Comparison of ENCODE assay signal across 15 cellular contexts in genomic region chr2:59184281-59185020, GRCh38.
A peak's percentile ranks its signal among the peaks of the same experiment; 100 is the strongest.
DNase-seq lines count a peak whose midpoint lies in the region; ATAC-seq, FAIRE-seq and TF ChIP-seq lines count a peak whose summit lies in the region.
"Had no signal": no experiment of that assay in that cellular context is flagged by ENCODE, and none has a peak within 500 bp of the region (broad histone marks: within the 10 kb centered on the region; RNA-seq: fewer than 3 reads in every experiment).

No MANE protein-coding gene starts in this region.

- no peak overlapping the region for H3K4me3 Mint-ChIP-seq in chondrocyte (ENCODE audit: unreplicated experiment)
- no peak overlapping the region for H3K4me3 Mint-ChIP-seq in T-cell
- H3K4me3 Mint-ChIP-seq: dendritic cell treated with granulocyte-macrophage colony-stimulating factor and Interleukin-4, amounts not matched to agents 40 ng/mL and 50 ng/mL, for 4 days had no signal

- H3K27me3 Mint-ChIP-seq in chondrocyte (ENCODE audit: low read depth), result peaks cover 4% of the 10 kb centered on the region
- peaks cover 0 to 4% of the 10 kb centered on the region in 2 donors for H3K27me3 Mint-ChIP-seq in T-cell
- H3K27me3 Mint-ChIP-seq: dendritic cell treated with granulocyte-macrophage colony-stimulating factor and Interleukin-4, amounts not matched to agents 40 ng/mL and 50 ng/mL, for 4 days had no signal

- no peak for FAIRE-seq in frontal cortex (lab: Jason Lieb, UNC)

- peak; percentile 58 for DNase-seq in Daoy (ENCODE audit: low read depth)
- peak; percentile 23 for DNase-seq in NCI-H460 (ENCODE audit: extremely low read depth, low read depth)
- DNase-seq in chondrocyte (ENCODE audit: low spot score), result no peak
- DNase-seq in omental fat pad (ENCODE audit: low spot score), result no peak
- DNase-seq in NCI-H1092 treated with DMSO at 0.1 percent for 48 hours (lab: John Stamatoyannopoulos, UW), result no peak
- no peak for DNase-seq in T-cell
- no peak for DNase-seq in frontal cortex (ENCODE audit: low spot score in 2 of 2)
- DNase-seq in OCI-M2 (lab: John Stamatoyannopoulos, UW; ENCODE audit: unreplicated experiment), result no peak
- DNase-seq: activated CD4-positive, alpha-beta T cell treated with anti-CD3 and anti-CD28 coated beads for 4 hours; NCI-H774; nucleus accumbens; stimulated activated CD4-positive, alpha-beta T cell treated with anti-CD3 and anti-CD28 coated beads, Interleukin-1b, Interleukin-23, amount 100 ng/mL, for 48 hours; stimulated activated naive CD4-positive, alpha-beta T cell had no signal

- ATAC-seq in omental fat pad (ENCODE audit: low FRiP score) (peak; percentile 67), T-cell (replicated peaks in 1 of 4) (no peak)
- ATAC-seq: left lobe of liver had no signal

- TF ChIP-seq CTCF in chondrocyte (IDR thresholded peaks at IDR 0.05) (no peak), omental fat pad (IDR thresholded peaks at IDR 0.05) (no peak)

- no peaks in the 10 kb centered on the region for H3K36me3 Mint-ChIP-seq in chondrocyte (ENCODE audit: low read depth)
- H3K36me3 Mint-ChIP-seq in T-cell, result no peaks in the 10 kb centered on the region

- H3K27ac Mint-ChIP-seq in chondrocyte (ENCODE audit: unreplicated experiment) (peak overlapping the region; percentile 9), T-cell (peak overlapping the region in 1 of 2 donors; percentile 44)
- H3K27ac Mint-ChIP-seq: dendritic cell treated with granulocyte-macrophage colony-stimulating factor and Interleukin-4, amounts not matched to agents 40 ng/mL and 50 ng/mL, for 4 days had no signal

- peaks cover 16% of the 10 kb centered on the region for H3K4me1 Mint-ChIP-seq in chondrocyte (ENCODE audit: low read depth)
- H3K4me1 Mint-ChIP-seq in T-cell, result peaks cover 0 to 4% (median 0%) of the 10 kb centered on the region in 3 donors

- POLR2A ChIA-PET in T-cell (lab: Charles Lee), result no interaction called here

- H3K9me3 Mint-ChIP-seq in chondrocyte (ENCODE audit: low read depth), result no peaks in the 10 kb centered on the region
- H3K9me3 Mint-ChIP-seq in T-cell, result no peaks in the 10 kb centered on the region
- H3K9me3 Mint-ChIP-seq: dendritic cell treated with granulocyte-macrophage colony-stimulating factor and Interleukin-4, amounts not matched to agents 40 ng/mL and 50 ng/mL, for 4 days had no signal

- CTCF ChIA-PET in T-cell (lab: Charles Lee), result interaction anchor here in 1 of 2 donors (0.5 kb wide), 1 partner anchor 967 kb away, joined by 3 read pairs; no protein-coding TSS in a partner anchor

Comparison
In these comparisons a context has a peak if more than half of its experiments do, and no peak if none do; other contexts are left out.
1. DNase-seq: peak in Daoy (single experiment) and NCI-H460 (single experiment); none in chondrocyte (single experiment), omental fat pad (single experiment), NCI-H1092 treated with DMSO at 0.1 percent for 48 hours (single experiment), T-cell (0 of 34), frontal cortex (0 of 2) and OCI-M2 (single experiment).